Comparison of ENCODE assay signal across 12 cellular contexts in genomic region chr6:30211306-30211705, GRCh38. TPM values are rescaled to one million over a fixed set of nuclear protein-coding genes. Genes with fewer than 3 reads are reported as not detected.
A peak's percentile ranks its signal among the peaks of the same experiment; 100 is the strongest.
DNase-seq lines count a peak whose midpoint lies in the region; ATAC-seq, FAIRE-seq and TF ChIP-seq lines count a peak whose summit lies in the region.
"Had no signal": no experiment of that assay in that cellular context is flagged by ENCODE, and none has a peak within 500 bp of the region (broad histone marks: within the 10 kb centered on the region; RNA-seq: fewer than 3 reads in every experiment).

No MANE protein-coding gene starts in this region.

- H3K4me2 ChIP-seq in keratinocyte (ENCODE audit: control insufficient read depth, extremely low read depth, insufficient read depth, low read depth, low read length), result peak overlapping the region; percentile 95

- H3K9me1 ChIP-seq in keratinocyte (ENCODE audit: control insufficient read depth, extremely low read depth, insufficient read depth, low read length), result no peaks in the 10 kb centered on the region

- H3K36me3 Mint-ChIP-seq in activated T-cell treated with anti-CD3 and anti-CD28 coated beads, Interleukin-2, amount 50 U/mL, for 72 hours (ENCODE audit: insufficient read depth in 2 of 2), result peaks cover 8 to 13% of the 10 kb centered on the region in 2 donors
- peaks cover 51% of the 10 kb centered on the region for H3K36me3 Mint-ChIP-seq in activated CD4-positive, alpha-beta memory T cell treated with anti-CD3 and anti-CD28 coated beads, Interleukin-2, amount 10 ng/mL, durations not matched to agents 7 days and 5 days (ENCODE audit: low read depth)

- CTCF ChIA-PET in activated CD4-positive, alpha-beta memory T cell treated with anti-CD3 and anti-CD28 coated beads, Interleukin-2, amount 10 ng/mL, durations not matched to agents 7 days and 5 days (lab: Charles Lee), result interaction anchor here (1.0 kb wide), 1 partner anchor 8 kb away, joined by 3 read pairs; no protein-coding TSS in a partner anchor

- DNase-seq in activated T-cell treated with anti-CD3 and anti-CD28 coated beads, Interleukin-2, amount 50 U/mL, for 72 hours, result no peak
- DNase-seq in activated T-cell treated with anti-CD3 and anti-CD28 coated beads for 4 hours (no peak), keratinocyte (ENCODE audit: low read depth, low spot score) (no peak), thoracic aorta (ENCODE audit: low spot score) (no peak), KG1 (lab: John Stamatoyannopoulos, UW) (no peak), RPMI8226 (no peak), MV-4-11 (lab: John Stamatoyannopoulos, UW) (no peak)
- no peak for DNase-seq in activated CD4-positive, alpha-beta memory T cell treated with anti-CD3 and anti-CD28 coated beads, Interleukin-2, amount 10 ng/mL, durations not matched to agents 7 days and 5 days
- DNase-seq: hippocampal formation, NCI-H2171 had no signal

- TF ChIP-seq CTCF in keratinocyte (optimal IDR thresholded peaks at IDR 0.05 in 1 of 3, IDR thresholded peaks at IDR 0.05 in 1 of 3, conservative IDR thresholded peaks at IDR 0.05 in 1 of 3; ENCODE audit: extremely low read depth in 1 of 3, insufficient read depth in 2 of 3, low read length in 3 of 3) (no peak), thoracic aorta (IDR thresholded peaks at IDR 0.05) (no peak)

- peaks cover 61% of the 10 kb centered on the region for H3K79me2 ChIP-seq in keratinocyte (ENCODE audit: control insufficient read depth, insufficient read depth, low read length)

- peak overlapping the region; percentile 97 to 98 for H3K4me3 Mint-ChIP-seq in activated T-cell treated with anti-CD3 and anti-CD28 coated beads, Interleukin-2, amount 50 U/mL, for 72 hours
- H3K4me3 Mint-ChIP-seq in activated CD4-positive, alpha-beta memory T cell treated with anti-CD3 and anti-CD28 coated beads, Interleukin-2, amount 10 ng/mL, durations not matched to agents 7 days and 5 days, result peak overlapping the region; percentile 79

- POLR2A ChIA-PET in activated CD4-positive, alpha-beta memory T cell treated with anti-CD3 and anti-CD28 coated beads, Interleukin-2, amount 10 ng/mL, durations not matched to agents 7 days and 5 days (lab: Charles Lee), result interaction anchor here (0.8 to 3.8 kb wide), 2 partner anchors 17 to 150 kb away, joined by 3 to 26 read pairs; partner anchors contain the start of gene POLR1H

- no peak for ATAC-seq in activated T-cell treated with anti-CD3 and anti-CD28 coated beads, Interleukin-2, amount 50 U/mL, for 72 hours (replicated peaks in 1 of 2)
- ATAC-seq in thoracic aorta (ENCODE audit: insufficient number of reproducible peaks, low FRiP score, low read depth), result no peak

- no peak overlapping the region for H3K9ac ChIP-seq in keratinocyte (ENCODE audit: control insufficient read depth, extremely low read depth, insufficient read depth, low read length)

- H3K36me3 ChIP-seq in keratinocyte (ENCODE audit: control insufficient read depth in 2 of 2, extremely low read depth in 1 of 2, insufficient read depth in 2 of 2, low read length in 2 of 2), result peaks cover 0 to 4% of the 10 kb centered on the region in 2 experiments
- no peaks in the 10 kb centered on the region for H3K36me3 ChIP-seq in thoracic aorta

- no peak overlapping the region for H3K27ac ChIP-seq in keratinocyte (ENCODE audit: control insufficient read depth, insufficient read depth, low read length)
- H3K27ac ChIP-seq in thoracic aorta, result no peak overlapping the region

- peaks cover 50% of the 10 kb centered on the region for H3K4me1 ChIP-seq in keratinocyte (ENCODE audit: control insufficient read depth, extremely low read depth, insufficient read depth, low read length)
- peaks cover 32 to 49% of the 10 kb centered on the region in 2 donors for H3K4me1 ChIP-seq in thoracic aorta (ENCODE audit: control insufficient read depth in 1 of 2, low read depth in 2 of 2)

- H2AFZ ChIP-seq in keratinocyte (ENCODE audit: control insufficient read depth, low read length), result no peak overlapping the region

- no peaks in the 10 kb centered on the region for H3K9me3 ChIP-seq in keratinocyte (ENCODE audit: control insufficient read depth, low read depth, low read length)
- H3K9me3 ChIP-seq in thoracic aorta, result no peaks in the 10 kb centered on the region

- H4K20me1 ChIP-seq in keratinocyte (ENCODE audit: control insufficient read depth, extremely low read depth, insufficient read depth, low read length), result peaks cover 3% of the 10 kb centered on the region

- no peaks in the 10 kb centered on the region for H3K27me3 ChIP-seq in keratinocyte (ENCODE audit: control insufficient read depth, extremely low read depth, insufficient read depth, low read length)
- no peaks in the 10 kb centered on the region for H3K27me3 ChIP-seq in thoracic aorta (replicated peaks; ENCODE audit: insufficient read depth)

- H3K4me1 Mint-ChIP-seq in activated T-cell treated with anti-CD3 and anti-CD28 coated beads, Interleukin-2, amount 50 U/mL, for 72 hours (ENCODE audit: low read depth), result peaks cover 61% of the 10 kb centered on the region
- H3K4me1 Mint-ChIP-seq in activated CD4-positive, alpha-beta memory T cell treated with anti-CD3 and anti-CD28 coated beads, Interleukin-2, amount 10 ng/mL, durations not matched to agents 7 days and 5 days, result peaks cover 72% of the 10 kb centered on the region

- H3K4me3 ChIP-seq in keratinocyte (ENCODE audit: control insufficient read depth in 2 of 3, extremely low read depth in 1 of 3, insufficient read depth in 2 of 3, low read depth in 1 of 3, low read length in 3 of 3) (peak overlapping the region in 2 of 3 experiments; percentile 85 to 88), thoracic aorta (peak overlapping the region; percentile 77)

- dilution Hi-C loops in keratinocyte (cut with MboI; ENCODE audit: extremely low pct_ligation_motif_present, low sequenced_read_pairs), result no loop called here

- H3K9me3 Mint-ChIP-seq in activated T-cell treated with anti-CD3 and anti-CD28 coated beads, Interleukin-2, amount 50 U/mL, for 72 hours, result no peaks in the 10 kb centered on the region
- no peaks in the 10 kb centered on the region for H3K9me3 Mint-ChIP-seq in activated CD4-positive, alpha-beta memory T cell treated with anti-CD3 and anti-CD28 coated beads, Interleukin-2, amount 10 ng/mL, durations not matched to agents 7 days and 5 days

- H3K27ac Mint-ChIP-seq in activated T-cell treated with anti-CD3 and anti-CD28 coated beads, Interleukin-2, amount 50 U/mL, for 72 hours, result peak overlapping the region; percentile 88
- H3K27ac Mint-ChIP-seq in activated CD4-positive, alpha-beta memory T cell treated with anti-CD3 and anti-CD28 coated beads, Interleukin-2, amount 10 ng/mL, durations not matched to agents 7 days and 5 days, result peak overlapping the region; percentile 99

- FAIRE-seq in keratinocyte (lab: Jason Lieb, UNC), result no peak

- no peaks in the 10 kb centered on the region for H3K27me3 Mint-ChIP-seq in activated T-cell treated with anti-CD3 and anti-CD28 coated beads, Interleukin-2, amount 50 U/mL, for 72 hours (ENCODE audit: low read depth)
- H3K27me3 Mint-ChIP-seq in activated CD4-positive, alpha-beta memory T cell treated with anti-CD3 and anti-CD28 coated beads, Interleukin-2, amount 10 ng/mL, durations not matched to agents 7 days and 5 days, result no peaks in the 10 kb centered on the region

RNA-seq across cellular contexts. Expression of gene TRIM26, which starts 1.9 kb away (rescaled TPM):
- total RNA-seq in activated T-cell treated with anti-CD3 and anti-CD28 coated beads, Interleukin-2, amount 50 U/mL, for 72 hours, result 10 to 100 TPM; 89.0 to 92.7 TPM
- 10 to 100 TPM; 91.1 to 91.5 TPM for total RNA-seq in activated CD4-positive, alpha-beta memory T cell treated with anti-CD3 and anti-CD28 coated beads, Interleukin-2, amount 10 ng/mL, durations not matched to agents 7 days and 5 days
- polyA plus RNA-seq in keratinocyte, result 34.3 to 37.1 TPM (median 34.7 TPM) in 3 replicates
- polyA plus RNA-seq in keratinocyte (2011; ENCODE audit: low read depth), result 14.5 TPM
- polyA plus RNA-seq in keratinocyte (2011; cell fraction: cytosol; rRNA removed), result 30.5 and 34.8 TPM in 2 replicates
- polyA plus RNA-seq in keratinocyte (2011; cell fraction: nucleus; rRNA removed), result 55.2 and 57.5 TPM in 2 replicates
- polyA plus RNA-seq in keratinocyte (2012; ENCODE audit: low replicate concordance), result 22.1 and 40.9 TPM in 2 replicates
- polyA minus RNA-seq in keratinocyte, result 30.9 to 72.0 TPM (median 35.9 TPM) in 3 replicates
- 23.4 TPM for polyA minus RNA-seq in keratinocyte (2011; cell fraction: cytosol; rRNA and poly(A)+ RNA removed)
- polyA minus RNA-seq in keratinocyte (2011; cell fraction: nucleus; rRNA and poly(A)+ RNA removed), result 20.9 and 34.4 TPM in 2 replicates
- 10 to 100 TPM; 36.0 to 36.1 TPM for total RNA-seq in thoracic aorta

RNA-seq across cellular contexts. Expression of gene TRIM15, which starts 48.0 kb away (rescaled TPM):
- total RNA-seq in activated T-cell treated with anti-CD3 and anti-CD28 coated beads, Interleukin-2, amount 50 U/mL, for 72 hours, result under 1 TPM; 0.84 to 0.95 TPM
- not detected for total RNA-seq in activated CD4-positive, alpha-beta memory T cell treated with anti-CD3 and anti-CD28 coated beads, Interleukin-2, amount 10 ng/mL, durations not matched to agents 7 days and 5 days
- not detected in 3 replicates for polyA plus RNA-seq in keratinocyte
- polyA plus RNA-seq in keratinocyte (2011; ENCODE audit: low read depth), result 0.11 TPM
- polyA plus RNA-seq in keratinocyte (2011; cell fraction: cytosol; rRNA removed), result not detected in 2 replicates
- polyA plus RNA-seq in keratinocyte (2011; cell fraction: nucleus; rRNA removed), result not detected in 2 replicates
- polyA plus RNA-seq in keratinocyte (2012; ENCODE audit: low replicate concordance), result not detected in 2 replicates
- polyA minus RNA-seq in keratinocyte, result not detected in 3 replicates
- not detected for polyA minus RNA-seq in keratinocyte (2011; cell fraction: cytosol; rRNA and poly(A)+ RNA removed)
- polyA minus RNA-seq in keratinocyte (2011; cell fraction: nucleus; rRNA and poly(A)+ RNA removed), result not detected in 2 replicates
- not detected for total RNA-seq in thoracic aorta
- total RNA-seq: chondrocyte, urinary bladder had no signal
- polyA plus RNA-seq: urinary bladder had no signal

RNA-seq across cellular contexts. Expression of gene TRIM10, which starts 50.3 kb away (rescaled TPM):
- total RNA-seq in activated T-cell treated with anti-CD3 and anti-CD28 coated beads, Interleukin-2, amount 50 U/mL, for 72 hours, result under 1 TPM in 1 of 2 donors, not detected in 1; 0.39 TPM
- total RNA-seq in activated CD4-positive, alpha-beta memory T cell treated with anti-CD3 and anti-CD28 coated beads, Interleukin-2, amount 10 ng/mL, durations not matched to agents 7 days and 5 days, result under 1 TPM in 1 of 2 experiments, not detected in 1; 0.08 TPM
- polyA plus RNA-seq in keratinocyte, result not detected in 3 replicates
- polyA plus RNA-seq in keratinocyte (2011; ENCODE audit: low read depth), result not detected
- polyA plus RNA-seq in keratinocyte (2011; cell fraction: cytosol; rRNA removed), result not detected in 2 replicates
- polyA plus RNA-seq in keratinocyte (2011; cell fraction: nucleus; rRNA removed), result not detected in 2 replicates
- not detected in 2 replicates for polyA plus RNA-seq in keratinocyte (2012; ENCODE audit: low replicate concordance)
- polyA minus RNA-seq in keratinocyte, result not detected in 3 replicates
- not detected for polyA minus RNA-seq in keratinocyte (2011; cell fraction: cytosol; rRNA and poly(A)+ RNA removed)
- not detected in 2 replicates for polyA minus RNA-seq in keratinocyte (2011; cell fraction: nucleus; rRNA and poly(A)+ RNA removed)
- total RNA-seq in thoracic aorta, result not detected
- total RNA-seq: chondrocyte had no signal
- polyA plus RNA-seq: urinary bladder had no signal
